Comparison of ENCODE assay signal across 17 cellular contexts in the genomic region with DNA sequence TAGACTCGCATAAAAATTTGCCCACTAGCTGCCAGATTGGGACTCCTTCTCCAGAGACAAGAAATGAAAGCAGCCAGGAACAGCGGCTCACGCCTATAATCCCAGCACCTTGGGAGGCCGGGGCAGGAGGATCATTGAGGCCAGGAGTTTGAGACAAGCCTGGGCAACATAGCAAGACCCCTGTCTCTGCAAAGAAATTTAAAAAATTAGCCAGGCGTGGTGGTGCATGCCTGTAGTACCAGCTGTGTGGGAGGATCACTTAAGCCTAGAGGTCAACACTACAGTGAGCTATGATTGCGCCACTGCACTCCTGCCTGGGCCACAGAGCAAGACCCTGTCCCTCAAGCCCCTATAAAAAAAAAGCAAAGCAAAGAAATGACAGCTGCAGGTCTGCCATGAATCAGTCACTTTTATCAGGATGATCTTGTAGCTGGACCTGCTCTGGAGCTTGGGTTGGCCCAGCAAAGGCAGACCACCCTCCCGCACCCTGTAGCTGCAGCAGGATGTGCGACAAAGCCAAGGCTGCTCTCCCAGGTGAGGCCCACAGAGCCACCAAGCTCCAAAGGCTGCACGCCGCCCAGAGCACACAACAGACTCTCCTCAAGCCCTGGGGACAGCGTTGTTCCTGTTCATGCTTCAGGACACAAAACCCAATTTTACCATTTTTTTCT. TPM values are rescaled to one million over a fixed set of nuclear protein-coding genes. Genes with fewer than 3 reads are reported as not detected.
DNase-seq lines count a peak whose midpoint lies in the region; ATAC-seq lines count a peak whose summit lies in the region.
"Had no signal": no experiment of that assay in that cellular context is flagged by ENCODE, and none has a peak within 500 bp of the region (broad histone marks: within the 10 kb centered on the region; RNA-seq: fewer than 3 reads in every experiment).

No MANE protein-coding gene starts in this region.

- no peaks in the 10 kb centered on the region for H3K9me3 Mint-ChIP-seq in activated CD4-positive, alpha-beta T cell treated with anti-CD3 and anti-CD28 coated beads, Interleukin-2, amount 10 ng/mL, durations not matched to agents 24 days and 14 days
- no peaks in the 10 kb centered on the region for H3K9me3 Mint-ChIP-seq in IgD-negative memory B cell
- H3K9me3 Mint-ChIP-seq in activated T-helper 2 cell treated with anti-CD3 and anti-CD28 coated beads, Interferon-gamma antibody, Interleukin-2, Interleukin-4, amounts not matched to agents 10 μg/mL and 5 μg/mL and 100 μg/mL, durations not matched to agents 14 hours and 24 hours and 36 hours: no peaks in the 10 kb centered on the region
- H3K9me3 Mint-ChIP-seq in natural killer cell treated with Interleukin-12 subunit alpha and Interleukin-12 subunit beta and Interleukin-15 and Interleukin-18, amount 100 ng/mL, for 72 hours: no peaks in the 10 kb centered on the region

- H3K27ac ChIP-seq in caudate nucleus (ENCODE audit: low read depth, low read length): no peak overlapping the region
- H3K27ac ChIP-seq: A549 had no signal

- ATAC-seq in natural killer cell treated with Interleukin-12 subunit alpha and Interleukin-12 subunit beta and Interleukin-15 and Interleukin-18, amount 100 ng/mL, for 72 hours: no peak
- ATAC-seq in HG03432 (IDR thresholded peaks at IDR 0.05; ENCODE audit: unreplicated experiment): no peak
- ATAC-seq: A549; stimulated activated naive CD8-positive, alpha-beta T cell treated with anti-CD3 and anti-CD28 coated beads, Interleukin-15, Interleukin-2, amounts not matched to agents 100 U/mL and 50 U/mL, for 24 hours had no signal

- intact Hi-C loops in activated CD4-positive, alpha-beta T cell treated with anti-CD3 and anti-CD28 coated beads, Interleukin-2, amount 10 ng/mL, durations not matched to agents 24 days and 14 days (cut with micrococcal nuclease): no loop called here
- intact Hi-C loops in activated T-helper 2 cell treated with anti-CD3 and anti-CD28 coated beads, Interferon-gamma antibody, Interleukin-2, Interleukin-4, amounts not matched to agents 10 μg/mL and 5 μg/mL and 100 μg/mL, durations not matched to agents 14 hours and 24 hours and 36 hours (cut with micrococcal nuclease): no loop called here

- H3K27ac Mint-ChIP-seq in activated CD4-positive, alpha-beta T cell treated with anti-CD3 and anti-CD28 coated beads, Interleukin-2, amount 10 ng/mL, durations not matched to agents 24 days and 14 days: peak overlapping the region; percentile 79
- peak overlapping the region in 2 of 3 donors; percentile 16 to 93 for H3K27ac Mint-ChIP-seq in IgD-negative memory B cell
- peak overlapping the region; percentile 94 for H3K27ac Mint-ChIP-seq in activated T-helper 2 cell treated with anti-CD3 and anti-CD28 coated beads, Interferon-gamma antibody, Interleukin-2, Interleukin-4, amounts not matched to agents 10 μg/mL and 5 μg/mL and 100 μg/mL, durations not matched to agents 14 hours and 24 hours and 36 hours
- H3K27ac Mint-ChIP-seq in natural killer cell treated with Interleukin-12 subunit alpha and Interleukin-12 subunit beta and Interleukin-15 and Interleukin-18, amount 100 ng/mL, for 72 hours: peak overlapping the region; percentile 81 to 82

- DNase-seq in activated CD4-positive, alpha-beta T cell treated with anti-CD3 and anti-CD28 coated beads, Interleukin-2, amount 10 ng/mL, durations not matched to agents 24 days and 14 days: peak; percentile 69
- no peak for DNase-seq in activated CD4-positive, alpha-beta T cell treated with anti-CD3 and anti-CD28 coated beads for 48 hours
- no peak for DNase-seq in activated T-helper 2 cell treated with anti-CD3 and anti-CD28 coated beads, Interferon-gamma antibody, Interleukin-2, Interleukin-4, amounts not matched to agents 10 μg/mL and 5 μg/mL and 100 μg/mL, durations not matched to agents 14 hours and 24 hours and 36 hours (ENCODE audit: low spot score)
- DNase-seq in natural killer cell treated with Interleukin-12 subunit alpha and Interleukin-12 subunit beta and Interleukin-15 and Interleukin-18, amount 100 ng/mL, for 72 hours (ENCODE audit: low spot score): no peak
- DNase-seq in caudate nucleus (lab: John Stamatoyannopoulos, UW) (no peak), T1000 (lab: John Stamatoyannopoulos, UW) (no peak)
- DNase-seq: activated CD4-positive, CD25-positive, alpha-beta regulatory T cell; amniotic stem cell; cerebellar nuclear complex; Kasumi-1; mesenchymal stem cell; NCI-H1417; stimulated activated naive CD8-positive, alpha-beta T cell treated with anti-CD3 and anti-CD28 coated beads, Interleukin-15, Interleukin-2, amounts not matched to agents 100 U/mL and 50 U/mL, for 24 hours; upper lobe of left lung had no signal

- H3K36me3 Mint-ChIP-seq in activated CD4-positive, alpha-beta T cell treated with anti-CD3 and anti-CD28 coated beads, Interleukin-2, amount 10 ng/mL, durations not matched to agents 24 days and 14 days (ENCODE audit: low read depth): peaks cover 82% of the 10 kb centered on the region
- peaks cover 9% of the 10 kb centered on the region for H3K36me3 Mint-ChIP-seq in IgD-negative memory B cell
- H3K36me3 Mint-ChIP-seq in activated T-helper 2 cell treated with anti-CD3 and anti-CD28 coated beads, Interferon-gamma antibody, Interleukin-2, Interleukin-4, amounts not matched to agents 10 μg/mL and 5 μg/mL and 100 μg/mL, durations not matched to agents 14 hours and 24 hours and 36 hours (ENCODE audit: low read depth): peaks cover 90% of the 10 kb centered on the region
- H3K36me3 Mint-ChIP-seq in natural killer cell treated with Interleukin-12 subunit alpha and Interleukin-12 subunit beta and Interleukin-15 and Interleukin-18, amount 100 ng/mL, for 72 hours: peaks cover 33% of the 10 kb centered on the region

- H3K4me1 Mint-ChIP-seq in activated CD4-positive, alpha-beta T cell treated with anti-CD3 and anti-CD28 coated beads, Interleukin-2, amount 10 ng/mL, durations not matched to agents 24 days and 14 days: peaks cover 62% of the 10 kb centered on the region
- peaks cover 8 to 14% (median 10%) of the 10 kb centered on the region in 3 donors for H3K4me1 Mint-ChIP-seq in IgD-negative memory B cell
- peaks cover 60% of the 10 kb centered on the region for H3K4me1 Mint-ChIP-seq in activated T-helper 2 cell treated with anti-CD3 and anti-CD28 coated beads, Interferon-gamma antibody, Interleukin-2, Interleukin-4, amounts not matched to agents 10 μg/mL and 5 μg/mL and 100 μg/mL, durations not matched to agents 14 hours and 24 hours and 36 hours (ENCODE audit: low read depth)
- H3K4me1 Mint-ChIP-seq in natural killer cell treated with Interleukin-12 subunit alpha and Interleukin-12 subunit beta and Interleukin-15 and Interleukin-18, amount 100 ng/mL, for 72 hours (ENCODE audit: low read depth in 2 of 2): peaks cover 30 to 32% of the 10 kb centered on the region in 2 donors

- peak overlapping the region; percentile 70 for H3K4me3 Mint-ChIP-seq in activated CD4-positive, alpha-beta T cell treated with anti-CD3 and anti-CD28 coated beads, Interleukin-2, amount 10 ng/mL, durations not matched to agents 24 days and 14 days
- peak overlapping the region in 1 of 4 donors; percentile 28 for H3K4me3 Mint-ChIP-seq in IgD-negative memory B cell
- H3K4me3 Mint-ChIP-seq in activated T-helper 2 cell treated with anti-CD3 and anti-CD28 coated beads, Interferon-gamma antibody, Interleukin-2, Interleukin-4, amounts not matched to agents 10 μg/mL and 5 μg/mL and 100 μg/mL, durations not matched to agents 14 hours and 24 hours and 36 hours (ENCODE audit: low read depth): peak overlapping the region; percentile 15
- no peak overlapping the region for H3K4me3 Mint-ChIP-seq in natural killer cell treated with Interleukin-12 subunit alpha and Interleukin-12 subunit beta and Interleukin-15 and Interleukin-18, amount 100 ng/mL, for 72 hours

- no peaks in the 10 kb centered on the region for H3K27me3 Mint-ChIP-seq in activated CD4-positive, alpha-beta T cell treated with anti-CD3 and anti-CD28 coated beads, Interleukin-2, amount 10 ng/mL, durations not matched to agents 24 days and 14 days
- H3K27me3 Mint-ChIP-seq in IgD-negative memory B cell: no peaks in the 10 kb centered on the region
- H3K27me3 Mint-ChIP-seq in activated T-helper 2 cell treated with anti-CD3 and anti-CD28 coated beads, Interferon-gamma antibody, Interleukin-2, Interleukin-4, amounts not matched to agents 10 μg/mL and 5 μg/mL and 100 μg/mL, durations not matched to agents 14 hours and 24 hours and 36 hours (ENCODE audit: low read depth): no peaks in the 10 kb centered on the region
- no peaks in the 10 kb centered on the region for H3K27me3 Mint-ChIP-seq in natural killer cell treated with Interleukin-12 subunit alpha and Interleukin-12 subunit beta and Interleukin-15 and Interleukin-18, amount 100 ng/mL, for 72 hours

RNA-seq across cellular contexts. Expression of a gene that starts 20.4 kb away (rescaled TPM):
- total RNA-seq in activated CD4-positive, alpha-beta T cell treated with anti-CD3 and anti-CD28 coated beads, Interleukin-2, amount 10 ng/mL, durations not matched to agents 24 days and 14 days: 128 TPM in 2 replicates
- polyA plus RNA-seq in IgD-negative memory B cell: 28.8 TPM
- 103 and 105 TPM in 2 replicates for total RNA-seq in activated T-helper 2 cell treated with anti-CD3 and anti-CD28 coated beads, Interferon-gamma antibody, Interleukin-2, Interleukin-4, amounts not matched to agents 10 μg/mL and 5 μg/mL and 100 μg/mL, durations not matched to agents 14 hours and 24 hours and 36 hours
- 100 to 1,000 TPM in 1 of 2 donors, 10 to 100 TPM in 1; 75.2 to 154 TPM for total RNA-seq in natural killer cell treated with Interleukin-12 subunit alpha and Interleukin-12 subunit beta and Interleukin-15 and Interleukin-18, amount 100 ng/mL, for 72 hours

RNA-seq across cellular contexts. Expression of a gene that starts 38.2 kb away (rescaled TPM):
- 126 and 131 TPM in 2 replicates for total RNA-seq in activated CD4-positive, alpha-beta T cell treated with anti-CD3 and anti-CD28 coated beads, Interleukin-2, amount 10 ng/mL, durations not matched to agents 24 days and 14 days
- polyA plus RNA-seq in IgD-negative memory B cell: 210 TPM
- 83.5 and 95.7 TPM in 2 replicates for total RNA-seq in activated T-helper 2 cell treated with anti-CD3 and anti-CD28 coated beads, Interferon-gamma antibody, Interleukin-2, Interleukin-4, amounts not matched to agents 10 μg/mL and 5 μg/mL and 100 μg/mL, durations not matched to agents 14 hours and 24 hours and 36 hours
- 100 to 1,000 TPM; 111 to 149 TPM for total RNA-seq in natural killer cell treated with Interleukin-12 subunit alpha and Interleukin-12 subunit beta and Interleukin-15 and Interleukin-18, amount 100 ng/mL, for 72 hours
